ENCODE assay signal across 8 cellular contexts in the genomic region with DNA sequence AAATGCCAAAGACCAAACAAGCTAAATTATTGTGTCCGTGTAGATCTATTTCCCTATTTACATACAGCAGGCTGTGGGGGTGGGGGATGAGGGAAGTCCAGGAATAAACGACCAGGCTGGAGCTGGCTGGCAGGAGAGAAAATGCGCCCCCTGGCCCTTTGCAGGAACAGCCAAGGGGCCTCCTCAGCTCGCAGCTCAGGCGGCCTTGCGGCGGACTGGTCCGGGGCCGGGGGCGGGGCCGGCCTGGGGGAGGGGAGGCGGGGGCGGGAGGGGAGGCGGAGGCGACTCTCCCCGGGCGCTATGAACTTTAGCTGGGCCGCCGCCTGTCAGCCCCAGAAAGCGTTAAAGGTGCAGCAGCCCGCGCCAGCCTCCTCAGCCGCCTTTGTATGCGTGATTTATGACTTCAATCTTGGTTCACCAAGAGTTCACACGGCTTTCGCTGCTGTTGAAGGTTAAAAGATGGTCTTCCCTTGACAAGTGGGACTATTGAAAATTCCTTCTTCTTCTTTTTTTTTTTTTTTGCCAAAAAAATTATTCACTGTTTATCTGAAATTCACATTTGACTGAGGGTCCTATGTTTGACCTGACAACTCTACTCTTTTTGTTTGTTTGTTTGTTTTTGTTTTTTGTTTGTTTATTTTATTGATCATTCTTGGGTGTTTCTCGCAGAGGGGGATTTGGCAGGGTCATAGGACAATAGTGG.
A peak's percentile ranks its signal among the peaks of the same experiment; 100 is the strongest.
DNase-seq lines count a peak whose midpoint lies in the region; ATAC-seq and TF ChIP-seq lines count a peak whose summit lies in the region.
"Not testable (repeated sequence)": the region's sequence is repeated elsewhere in the genome, so short reads cannot be mapped to it uniquely, and the experiment has no call there.

No MANE protein-coding gene starts in this region.

- not testable (repeated sequence) for H3K4me2 ChIP-seq in osteoblast (ENCODE audit: insufficient read depth, low read length)

- H3K27ac Mint-ChIP-seq in activated CD4-positive, alpha-beta T cell treated with anti-CD3 and anti-CD28 coated beads, Interleukin-2, amount 10 ng/mL, durations not matched to agents 7 days and 5 days = peak overlapping the region; percentile 92

- CTCF ChIA-PET in HEK293 (lab: Yijun Ruan, JAX); activated CD4-positive, alpha-beta T cell treated with anti-CD3 and anti-CD28 coated beads, Interleukin-2, amount 10 ng/mL, durations not matched to agents 7 days and 5 days (lab: Charles Lee): not testable (repeated sequence)

- POLR2A ChIA-PET in HEK293 (lab: Yijun Ruan, JAX); activated CD4-positive, alpha-beta T cell treated with anti-CD3 and anti-CD28 coated beads, Interleukin-2, amount 10 ng/mL, durations not matched to agents 7 days and 5 days (lab: Charles Lee): not testable (repeated sequence)

- not testable (repeated sequence) for H3K4me3 ChIP-seq in HEK293 (ENCODE audit: low read depth, low read length); right cardiac atrium (ENCODE audit: low read length); osteoblast (ENCODE audit: insufficient read depth, low read length)
- H3K4me3 ChIP-seq in breast epithelium (peak overlapping the region in 2 of 3 donors; percentile 26 to 28), thyroid gland (replicated peaks in 1 of 3) (peak overlapping the region in 1 of 3 donors; percentile 8)

- ATAC-seq in right cardiac atrium = peak in 1 of 2 donors; percentile 72

- intact Hi-C loops in breast epithelium (cut with DNase I; ENCODE audit: low total_unique reads); right cardiac atrium (cut with DNase I); thyroid gland (cut with DNase I): not testable (repeated sequence)

- not testable (repeated sequence) for H3K27me3 Mint-ChIP-seq in activated CD4-positive, alpha-beta T cell treated with anti-CD3 and anti-CD28 coated beads, Interleukin-2, amount 10 ng/mL, durations not matched to agents 7 days and 5 days

- not testable (repeated sequence) for H3K9me3 Mint-ChIP-seq in activated CD4-positive, alpha-beta T cell treated with anti-CD3 and anti-CD28 coated beads, Interleukin-2, amount 10 ng/mL, durations not matched to agents 7 days and 5 days

- not testable (repeated sequence) for H3K4me1 ChIP-seq in HEK293 (ENCODE audit: control insufficient read depth, insufficient read depth, low read length); breast epithelium; right cardiac atrium (ENCODE audit: control insufficient read depth, insufficient read depth, low read length); osteoblast (ENCODE audit: insufficient read depth, low read length); thyroid gland

- H3K27me3 ChIP-seq in breast epithelium; right cardiac atrium (ENCODE audit: control insufficient read depth, insufficient read depth); osteoblast (ENCODE audit: insufficient read depth, low read length); thyroid gland: not testable (repeated sequence)

- H3K4me1 Mint-ChIP-seq in activated CD4-positive, alpha-beta T cell treated with anti-CD3 and anti-CD28 coated beads, Interleukin-2, amount 10 ng/mL, durations not matched to agents 7 days and 5 days = peaks cover 10% of the 10 kb centered on the region

- not testable (repeated sequence) for H3K36me3 Mint-ChIP-seq in activated CD4-positive, alpha-beta T cell treated with anti-CD3 and anti-CD28 coated beads, Interleukin-2, amount 10 ng/mL, durations not matched to agents 7 days and 5 days (ENCODE audit: low read depth)

- not testable (repeated sequence) for H2AFZ ChIP-seq in osteoblast (ENCODE audit: low read length)

- not testable (repeated sequence) for TF ChIP-seq POLR2A in breast epithelium (IDR thresholded peaks at IDR 0.05); thyroid gland (IDR thresholded peaks at IDR 0.05)

- not testable (repeated sequence) for H3K79me2 ChIP-seq in osteoblast (ENCODE audit: insufficient read depth, low read length)

- TF ChIP-seq CTCF in HEK293 (tag by site-specific recombination; IDR thresholded peaks at IDR 0.05); breast epithelium (IDR thresholded peaks at IDR 0.05); osteoblast (IDR thresholded peaks at IDR 0.05; ENCODE audit: extremely low read depth, low read depth, low read length); thyroid gland (IDR thresholded peaks at IDR 0.05): not testable (repeated sequence)

- not testable (repeated sequence) for H4K20me1 ChIP-seq in osteoblast (ENCODE audit: insufficient read depth, low read length)

- peak overlapping the region; percentile 69 for H3K4me3 Mint-ChIP-seq in activated CD4-positive, alpha-beta T cell treated with anti-CD3 and anti-CD28 coated beads, Interleukin-2, amount 10 ng/mL, durations not matched to agents 7 days and 5 days

- H3K36me3 ChIP-seq in HEK293 (ENCODE audit: control insufficient read depth in 2 of 2, insufficient read depth in 1 of 2, low read length in 2 of 2); breast epithelium; osteoblast (ENCODE audit: insufficient read depth, low read length); thyroid gland: not testable (repeated sequence)

- 19% methylated on average over 27 of the region's 27 CpGs for WGBS in right cardiac atrium
- WGBS in thyroid gland, 2 donors = 4 to 17% methylated on average over 15 of the region's 27 CpGs

- not testable (repeated sequence) for H3K9me3 ChIP-seq in HEK293 (ENCODE audit: control insufficient read depth, insufficient read depth, low read depth, low read length); right cardiac atrium (ENCODE audit: control insufficient read depth, low read length); osteoblast (ENCODE audit: low read depth, low read length); thyroid gland
- H3K9me3 ChIP-seq in breast epithelium = peaks cover 0 to 12% of the 10 kb centered on the region in 2 donors

- H3K27ac ChIP-seq in HEK293 (ENCODE audit: extremely low read depth, low read depth, low read length); breast epithelium; right cardiac atrium (ENCODE audit: low read length); osteoblast (ENCODE audit: low read depth, low read length): not testable (repeated sequence)
- H3K27ac ChIP-seq in thyroid gland = peak overlapping the region in 1 of 3 donors; percentile 82

- DNase-seq in DMS53 (lab: John Stamatoyannopoulos, UW) (peak; percentile 84), NCI-H2227 treated with DMSO at 0.1 percent for 48 hours (lab: John Stamatoyannopoulos, UW) (peak; percentile 55), right cardiac atrium (peak in 2 of 3 donors; percentile 70 to 85), osteoblast (ENCODE audit: insufficient read length, low spot score, missing footprints) (peak; percentile 83), thyroid gland (peak; percentile 51 to 53)
- DNase-seq in activated CD4-positive, alpha-beta T cell treated with anti-CD3 and anti-CD28 coated beads, Interleukin-2, amount 10 ng/mL, durations not matched to agents 7 days and 5 days = peak; percentile 13
- not testable (repeated sequence) for DNase-seq in breast epithelium (ENCODE audit: low spot score in 2 of 2)

TF ChIP-seq in HEK293, 187 proteins besides CTCF, POLR2A, EP300 and RAD21:
- TF ChIP-seq ZNF335 (tag by site-specific recombination; conservative IDR thresholded peaks at IDR 0.05) = peak; percentile 72
- 0 out of 2 replicates have a peak, but pooled peaks have one; percentile 12 for TF ChIP-seq SP2 (tag by site-specific recombination; IDR thresholded peaks at IDR 0.05)
- peak; percentile 64 for TF ChIP-seq ZNF341 (tag by site-specific recombination; IDR thresholded peaks at IDR 0.05; ENCODE audit: low read depth)
- TF ChIP-seq EGR2 (tag by site-specific recombination; IDR thresholded peaks at IDR 0.05; ENCODE audit: low read depth) = 0 out of 2 replicates have a peak, but pooled peaks have one; percentile 20
- TF ChIP-seq, protein P1, sequence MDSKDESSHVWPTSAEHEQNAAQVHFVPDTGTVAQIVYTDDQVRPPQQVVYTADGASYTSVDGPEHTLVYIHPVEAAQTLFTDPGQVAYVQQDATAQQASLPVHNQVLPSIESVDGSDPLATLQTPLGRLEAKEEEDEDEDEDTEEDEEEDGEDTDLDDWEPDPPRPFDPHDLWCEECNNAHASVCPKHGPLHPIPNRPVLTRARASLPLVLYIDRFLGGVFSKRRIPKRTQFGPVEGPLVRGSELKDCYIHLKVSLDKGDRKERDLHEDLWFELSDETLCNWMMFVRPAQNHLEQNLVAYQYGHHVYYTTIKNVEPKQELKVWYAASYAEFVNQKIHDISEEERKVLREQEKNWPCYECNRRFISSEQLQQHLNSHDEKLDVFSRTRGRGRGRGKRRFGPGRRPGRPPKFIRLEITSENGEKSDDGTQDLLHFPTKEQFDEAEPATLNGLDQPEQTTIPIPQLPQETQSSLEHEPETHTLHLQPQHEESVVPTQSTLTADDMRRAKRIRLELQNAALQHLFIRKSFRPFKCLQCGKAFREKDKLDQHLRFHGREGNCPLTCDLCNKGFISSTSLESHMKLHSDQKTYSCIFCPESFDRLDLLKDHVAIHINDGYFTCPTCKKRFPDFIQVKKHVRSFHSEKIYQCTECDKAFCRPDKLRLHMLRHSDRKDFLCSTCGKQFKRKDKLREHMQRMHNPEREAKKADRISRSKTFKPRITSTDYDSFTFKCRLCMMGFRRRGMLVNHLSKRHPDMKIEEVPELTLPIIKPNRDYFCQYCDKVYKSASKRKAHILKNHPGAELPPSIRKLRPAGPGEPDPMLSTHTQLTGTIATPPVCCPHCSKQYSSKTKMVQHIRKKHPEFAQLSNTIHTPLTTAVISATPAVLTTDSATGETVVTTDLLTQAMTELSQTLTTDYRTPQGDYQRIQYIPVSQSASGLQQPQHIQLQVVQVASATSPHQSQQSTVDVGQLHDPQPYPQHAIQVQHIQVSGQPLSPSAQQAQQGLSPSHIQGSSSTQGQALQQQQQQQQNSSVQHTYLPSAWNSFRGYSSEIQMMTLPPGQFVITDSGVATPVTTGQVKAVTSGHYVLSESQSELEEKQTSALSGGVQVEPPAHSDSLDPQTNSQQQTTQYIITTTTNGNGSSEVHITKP (tag by site-specific recombination; IDR thresholded peaks at IDR 0.05) = peak; percentile 36; the same call in 1 of the 2 replicates
- TF ChIP-seq ZBTB20 (tag by site-specific recombination; IDR thresholded peaks at IDR 0.05) = peak; percentile 44; the same call in 1 of the 2 replicates
